ENCODE assay signal across 8 cellular contexts in the genomic region with DNA sequence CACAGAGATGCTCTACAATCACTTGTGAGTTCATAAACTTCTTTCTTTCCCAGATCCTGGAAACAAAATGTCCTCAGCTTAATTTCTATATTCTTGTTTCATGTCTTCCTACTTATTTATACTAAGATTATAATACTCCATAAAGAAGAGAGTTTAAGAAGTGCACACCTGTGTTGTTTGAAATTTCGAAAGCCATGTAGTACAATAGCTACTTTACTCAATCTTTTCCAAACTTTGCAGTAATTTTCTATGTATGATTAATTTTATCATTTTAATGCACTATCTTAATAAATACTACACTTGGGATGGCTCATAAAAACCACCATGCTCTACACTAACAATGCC. TPM values are rescaled to one million over a fixed set of nuclear protein-coding genes. Genes with fewer than 3 reads are reported as not detected.
DNase-seq lines count a peak whose midpoint lies in the region; ATAC-seq and TF ChIP-seq lines count a peak whose summit lies in the region.

No MANE protein-coding gene starts in this region.

- CTCF ChIA-PET in CD8-positive, alpha-beta T cell (lab: Charles Lee): interaction anchor here (0.6 to 2.1 kb wide), 8 partner anchors 10 to 385 kb away, joined by 3 to 7 read pairs (median 4); no protein-coding TSS in a partner anchor

- TF ChIP-seq POLR2A in breast epithelium (IDR thresholded peaks at IDR 0.05): no peak

- H3K4me3 ChIP-seq in CD8-positive, alpha-beta T cell (ENCODE audit: low read depth, low read length): peak overlapping the region; percentile 62
- peak overlapping the region; percentile 87; the same call in 1 of the 2 replicates for H3K4me3 ChIP-seq in HUES48 (ENCODE audit: low read depth, low read length)
- peak overlapping the region; percentile 53 to 84 (median 74) for H3K4me3 ChIP-seq in breast epithelium

- peak; percentile 39 for TF ChIP-seq CTCF in CD8-positive, alpha-beta T cell (IDR thresholded peaks at IDR 0.05)
- TF ChIP-seq CTCF in breast epithelium (IDR thresholded peaks at IDR 0.05) (no peak), nephron progenitor cell (IDR thresholded peaks at IDR 0.05) (no peak)

- POLR2A ChIA-PET in CD8-positive, alpha-beta T cell (lab: Charles Lee): no interaction called here

- H3K27me3 Mint-ChIP-seq in CD8-positive, alpha-beta T cell (ENCODE audit: low read depth): no peaks in the 10 kb centered on the region
- H3K27me3 Mint-ChIP-seq in nephron progenitor cell (ENCODE audit: low read depth, poor library complexity): no peaks in the 10 kb centered on the region

- no peaks in the 10 kb centered on the region for H3K36me3 ChIP-seq in CD8-positive, alpha-beta T cell (ENCODE audit: insufficient read depth, low read length)
- H3K36me3 ChIP-seq in HUES48 (ENCODE audit: control insufficient read depth, insufficient read depth, low read length) (peaks cover 6% of the 10 kb centered on the region), breast epithelium (no peaks in the 10 kb centered on the region)

- DNase-seq in CD8-positive, alpha-beta T cell: no peak
- DNase-seq in breast epithelium (ENCODE audit: low spot score in 2 of 2): no peak
- DNase-seq in nephron progenitor cell: no peak
- DNase-seq in effector CD4-positive, alpha-beta T cell: no peak
- no peak for DNase-seq in islet precursor cell
- no peak for DNase-seq in NCI-H69 (lab: John Stamatoyannopoulos, UW)

- peaks cover 32% of the 10 kb centered on the region for H3K4me1 Mint-ChIP-seq in CD8-positive, alpha-beta T cell (ENCODE audit: low read depth)
- peaks cover 27% of the 10 kb centered on the region for H3K4me1 Mint-ChIP-seq in nephron progenitor cell

- peaks cover 22% of the 10 kb centered on the region for H3K36me3 Mint-ChIP-seq in CD8-positive, alpha-beta T cell
- H3K36me3 Mint-ChIP-seq in nephron progenitor cell (ENCODE audit: low read depth): peaks cover 17% of the 10 kb centered on the region

- ATAC-seq in CD8-positive, alpha-beta T cell: no peak
- ATAC-seq in HG02763 (IDR thresholded peaks at IDR 0.05; ENCODE audit: unreplicated experiment): no peak

- no peaks in the 10 kb centered on the region for H3K9me3 Mint-ChIP-seq in CD8-positive, alpha-beta T cell
- peaks cover 14% of the 10 kb centered on the region for H3K9me3 Mint-ChIP-seq in nephron progenitor cell

- peak overlapping the region; percentile 90 for H3K27ac Mint-ChIP-seq in CD8-positive, alpha-beta T cell
- no peak overlapping the region for H3K27ac Mint-ChIP-seq in nephron progenitor cell

- intact Hi-C loops in CD8-positive, alpha-beta T cell (cut with DNase I, micrococcal nuclease): loop anchor here in 1 of 2 experiments (2.0 to 5.0 kb wide), 2 partner anchors 39 to 306 kb away; no protein-coding TSS in a partner anchor
- intact Hi-C loops in breast epithelium (cut with DNase I; ENCODE audit: low total_unique reads): no loop called here

- H3K9ac ChIP-seq in HUES48 (ENCODE audit: low read depth, low read length): no peak overlapping the region

- H3K27me3 ChIP-seq in CD8-positive, alpha-beta T cell (ENCODE audit: insufficient read depth, low read length): no peaks in the 10 kb centered on the region
- no peaks in the 10 kb centered on the region for H3K27me3 ChIP-seq in HUES48 (ENCODE audit: control insufficient read depth, insufficient read depth, low read length)
- H3K27me3 ChIP-seq in breast epithelium: no peaks in the 10 kb centered on the region

- peak overlapping the region; percentile 91 for H3K4me3 Mint-ChIP-seq in CD8-positive, alpha-beta T cell
- H3K4me3 Mint-ChIP-seq in nephron progenitor cell: peak overlapping the region; percentile 97

- no peaks in the 10 kb centered on the region for H3K9me3 ChIP-seq in CD8-positive, alpha-beta T cell (ENCODE audit: low read length)
- H3K9me3 ChIP-seq in HUES48 (ENCODE audit: control insufficient read depth, insufficient read depth, low read length) (no peaks in the 10 kb centered on the region), breast epithelium (no peaks in the 10 kb centered on the region)

- H3K27ac ChIP-seq in CD8-positive, alpha-beta T cell (ENCODE audit: low read depth, low read length): peak overlapping the region; percentile 59
- H3K27ac ChIP-seq in HUES48 (ENCODE audit: low read depth, low read length): no peak overlapping the region
- H3K27ac ChIP-seq in breast epithelium: no peak overlapping the region

- peaks cover 16% of the 10 kb centered on the region for H3K4me1 ChIP-seq in CD8-positive, alpha-beta T cell (ENCODE audit: insufficient read depth, low read length)
- H3K4me1 ChIP-seq in HUES48 (ENCODE audit: control insufficient read depth, insufficient read depth, low read length): no peaks in the 10 kb centered on the region
- peaks cover 0 to 9% of the 10 kb centered on the region in 2 donors for H3K4me1 ChIP-seq in breast epithelium

RNA-seq across cellular contexts. Expression of a gene that starts 0.3 kb away (rescaled TPM):
- 1 to 10 TPM; 9.2 to 9.9 TPM for total RNA-seq in CD8-positive, alpha-beta T cell
- 10 to 100 TPM; 10.1 to 21.0 (median 16.2) TPM for total RNA-seq in breast epithelium

RNA-seq across cellular contexts. Expression of a gene that starts 27.0 kb away (rescaled TPM):
- 10 to 100 TPM; 26.9 to 28.0 TPM for total RNA-seq in CD8-positive, alpha-beta T cell
- 10 to 100 TPM; 65.8 to 78.3 (median 65.9) TPM for total RNA-seq in breast epithelium

RNA-seq across cellular contexts. Expression of a gene that starts 37.4 kb away (rescaled TPM):
- total RNA-seq in CD8-positive, alpha-beta T cell: 10 to 100 TPM; 15.9 to 16.5 TPM
- 10 to 100 TPM; 14.7 to 20.0 (median 17.9) TPM for total RNA-seq in breast epithelium
